In the genomic region with DNA sequence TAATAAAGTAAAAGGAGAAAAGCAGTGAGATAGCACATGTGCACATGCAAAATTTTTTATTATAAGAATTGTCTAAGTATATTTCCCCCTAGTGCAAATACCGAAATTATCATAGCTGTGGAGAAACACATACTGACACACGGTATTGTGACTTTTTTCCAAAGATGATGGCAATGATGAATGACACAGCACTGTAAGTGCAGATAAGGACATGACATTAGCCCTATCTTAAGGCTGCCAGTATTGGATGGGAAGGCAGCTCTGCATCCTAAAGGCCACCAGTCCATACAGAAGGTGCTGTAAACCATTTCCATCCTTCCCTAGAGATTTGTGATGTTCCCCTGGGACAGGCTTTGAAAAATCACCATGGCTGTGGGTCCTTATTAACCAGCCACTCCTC, we compare ENCODE assay signal across 28 cellular contexts. TPM values are rescaled to one million over a fixed set of nuclear protein-coding genes. Genes with fewer than 3 reads are reported as not detected.
"Had no signal": no experiment of that assay in that cellular context is flagged by ENCODE, and none has a peak within 500 bp of the region (broad histone marks: within the 10 kb centered on the region; RNA-seq: fewer than 3 reads in every experiment).

No MANE protein-coding gene starts in this region.

- FAIRE-seq: bronchial epithelial cell had no signal

- H3K9me3 Mint-ChIP-seq: activated CD4-positive, alpha-beta memory T cell treated with anti-CD3 and anti-CD28 coated beads for 36 hours; activated CD4-positive, alpha-beta T cell treated with anti-CD3 and anti-CD28 coated beads, Interleukin-2, amount 10 ng/mL, durations not matched to agents 7 days and 5 days; activated naive CD4-positive, alpha-beta T cell treated with anti-CD3 and anti-CD28 coated beads, Interleukin-2, amount 50 U/mL, for 72 hours; activated naive CD8-positive, alpha-beta T cell treated with anti-CD3 and anti-CD28 coated beads, Interleukin-2, amount 50 U/mL, for 24 hours; activated T-cell treated with anti-CD3 and anti-CD28 coated beads, Interleukin-2, amount 50 U/mL, for 4 hours; T-cell had no signal

- H3K27ac ChIP-seq: ascending aorta, body of pancreas, PC-9 had no signal

- H3K36me3 Mint-ChIP-seq: activated CD4-positive, alpha-beta memory T cell treated with anti-CD3 and anti-CD28 coated beads for 36 hours; activated naive CD4-positive, alpha-beta T cell treated with anti-CD3 and anti-CD28 coated beads, Interleukin-2, amount 50 U/mL, for 72 hours; T-cell had no signal

- DNase-seq: activated CD4-positive, alpha-beta memory T cell treated with anti-CD3 and anti-CD28 coated beads for 36 hours; activated CD4-positive, alpha-beta T cell treated with anti-CD3 and anti-CD28 coated beads, Interleukin-2, amount 10 ng/mL, durations not matched to agents 7 days and 5 days; activated CD4-positive, CD25-positive, alpha-beta regulatory T cell; activated CD8-positive, alpha-beta memory T cell treated with anti-CD3 and anti-CD28 coated beads for 24 hours; activated effector memory CD4-positive, alpha-beta T cell treated with anti-CD3 and anti-CD28 coated beads, Interleukin-2, amount 50 U/mL, for 16 hours; activated naive CD4-positive, alpha-beta T cell treated with Interleukin-2 at 50 U/mL for 16 hours; activated naive CD8-positive, alpha-beta T cell treated with anti-CD3 and anti-CD28 coated beads, Interleukin-2, amount 50 U/mL, for 24 hours; activated T-cell treated with anti-CD3 and anti-CD28 coated beads, Interleukin-2, amount 50 U/mL, for 4 hours; amniotic stem cell; body of pancreas; central memory CD4-positive, alpha-beta T cell; KG1; MG63; MV-4-11; NCI-H1092 treated with DMSO at 0.1 percent for 48 hours; NCI-H1417 treated with DMSO at 0.1 percent for 48 hours; NCI-H1694; NCI-H2029; NCI-H446 treated with DMSO at 0.1 percent for 48 hours; PC-9; SIG-M5; T-cell; T-helper 2 cell; T1000 had no signal

- ATAC-seq: activated naive CD4-positive, alpha-beta T cell treated with anti-CD3 and anti-CD28 coated beads, Interleukin-2, amount 50 U/mL, for 72 hours; activated naive CD8-positive, alpha-beta T cell treated with anti-CD3 and anti-CD28 coated beads, Interleukin-2, amount 50 U/mL, for 24 hours; activated T-cell treated with anti-CD3 and anti-CD28 coated beads, Interleukin-2, amount 50 U/mL, for 4 hours; body of pancreas; T-cell had no signal

- H3K4me3 Mint-ChIP-seq: activated CD4-positive, alpha-beta memory T cell treated with anti-CD3 and anti-CD28 coated beads for 36 hours; activated CD4-positive, alpha-beta T cell treated with anti-CD3 and anti-CD28 coated beads, Interleukin-2, amount 10 ng/mL, durations not matched to agents 7 days and 5 days; activated naive CD8-positive, alpha-beta T cell treated with anti-CD3 and anti-CD28 coated beads, Interleukin-2, amount 50 U/mL, for 24 hours; activated T-cell treated with anti-CD3 and anti-CD28 coated beads, Interleukin-2, amount 50 U/mL, for 4 hours; T-cell had no signal

- H3K4me1 Mint-ChIP-seq: activated naive CD8-positive, alpha-beta T cell treated with anti-CD3 and anti-CD28 coated beads, Interleukin-2, amount 50 U/mL, for 24 hours; T-cell had no signal

- H3K27ac Mint-ChIP-seq: activated CD4-positive, alpha-beta memory T cell treated with anti-CD3 and anti-CD28 coated beads for 36 hours; activated CD4-positive, alpha-beta T cell treated with anti-CD3 and anti-CD28 coated beads, Interleukin-2, amount 10 ng/mL, durations not matched to agents 7 days and 5 days; activated naive CD4-positive, alpha-beta T cell treated with anti-CD3 and anti-CD28 coated beads, Interleukin-2, amount 50 U/mL, for 72 hours; activated naive CD8-positive, alpha-beta T cell treated with anti-CD3 and anti-CD28 coated beads, Interleukin-2, amount 50 U/mL, for 24 hours; T-cell had no signal

RNA-seq across cellular contexts. Expression of gene FGF9, which starts 55.4 kb away (rescaled TPM):
- total RNA-seq: ascending aorta, PC-9, RPMI7951 had no signal
